ENCODE assay signal across 8 cellular contexts in genomic region chr7:2451171-2452073, GRCh38. TPM values are rescaled to one million over a fixed set of nuclear protein-coding genes. Genes with fewer than 3 reads are reported as not detected.
A peak's percentile ranks its signal among the peaks of the same experiment; 100 is the strongest.
DNase-seq lines count a peak whose midpoint lies in the region; ATAC-seq and TF ChIP-seq lines count a peak whose summit lies in the region.

No MANE protein-coding gene starts in this region.

- H3K4me3 ChIP-seq in KMS-11 (IDR thresholded peaks at IDR 0.05; ENCODE audit: insufficient read depth, low read depth, low read length) (no peak overlapping the region), osteoblast (ENCODE audit: insufficient read depth, low read length) (peak overlapping the region; percentile 69), suprapubic skin (peak overlapping the region; percentile 37)

- peak; percentile 99 for TF ChIP-seq CTCF in Calu3 (IDR thresholded peaks at IDR 0.05; ENCODE audit: unreplicated experiment)
- peak; percentile 85 for TF ChIP-seq CTCF in KMS-11 (conservative IDR thresholded peaks at IDR 0.05; ENCODE audit: low read depth, low read length)
- peak; percentile 73 for TF ChIP-seq CTCF in osteoblast (IDR thresholded peaks at IDR 0.05; ENCODE audit: extremely low read depth, low read depth, low read length)
- TF ChIP-seq CTCF in suprapubic skin (IDR thresholded peaks at IDR 0.05), result peak; percentile 77 to 90

- TF ChIP-seq POLR2A in suprapubic skin (IDR thresholded peaks at IDR 0.05), result no peak

- no peaks in the 10 kb centered on the region for H3K79me2 ChIP-seq in KMS-11 (ENCODE audit: insufficient read depth, low read depth)
- H3K79me2 ChIP-seq in osteoblast (ENCODE audit: insufficient read depth, low read length), result no peaks in the 10 kb centered on the region

- peak overlapping the region; percentile 79 for H3K4me2 ChIP-seq in KMS-11
- peak overlapping the region; percentile 93 for H3K4me2 ChIP-seq in osteoblast (ENCODE audit: insufficient read depth, low read length)

- no TSS peak for BruUV-seq in Calu3 (replicated peaks; lab: Mats Ljungman, UMichigan)

- H2AFZ ChIP-seq in KMS-11 (ENCODE audit: low read depth), result peak overlapping the region; percentile 89
- peak overlapping the region; percentile 94 for H2AFZ ChIP-seq in osteoblast (ENCODE audit: low read length)

- H3K4me3 Mint-ChIP-seq in Calu3 (ENCODE audit: low read depth, unreplicated experiment), result peak overlapping the region; percentile 50

- peak; percentile 99 for DNase-seq in Calu3
- peak; percentile 86 for DNase-seq in SK-MEL-5 (ENCODE audit: low read depth, low spot score)
- DNase-seq in activated naive CD4-positive, alpha-beta T cell treated with Interleukin-2 at 50 U/mL for 16 hours, result peak; percentile 83
- peak; percentile 88 for DNase-seq in germinal center (ENCODE audit: low spot score)
- peak; percentile 99 for DNase-seq in osteoblast (ENCODE audit: insufficient read length, low spot score, missing footprints)
- peak; percentile 87 to 92 for DNase-seq in suprapubic skin (ENCODE audit: low spot score in 2 of 2)

- H3K4me1 Mint-ChIP-seq in Calu3 (ENCODE audit: low read depth, unreplicated experiment), result peaks cover 13% of the 10 kb centered on the region

- no peaks in the 10 kb centered on the region for H4K20me1 ChIP-seq in KMS-11 (ENCODE audit: insufficient read depth)
- no peaks in the 10 kb centered on the region for H4K20me1 ChIP-seq in osteoblast (ENCODE audit: insufficient read depth, low read length)

- peaks cover 22% of the 10 kb centered on the region for H3K36me3 Mint-ChIP-seq in Calu3 (ENCODE audit: insufficient read depth, unreplicated experiment)

- in situ Hi-C loops in SK-MEL-5 (cut with HindIII; ENCODE audit: low pct_unique_long_range_greater_than_20kb, low sequenced_read_pairs), result no loop called here

- 0 out of 2 replicates have a peak overlapping the region, but pooled peaks have one; percentile 5 for H3K27ac ChIP-seq in KMS-11
- peak overlapping the region; percentile 33 for H3K27ac ChIP-seq in osteoblast (ENCODE audit: low read depth, low read length)
- H3K27ac ChIP-seq in suprapubic skin, result no peak overlapping the region

- no peaks in the 10 kb centered on the region; the same call in 1 of the 2 replicates for H3K27me3 ChIP-seq in KMS-11 (ENCODE audit: insufficient read depth, low read depth)
- H3K27me3 ChIP-seq in osteoblast (ENCODE audit: insufficient read depth, low read length), result peaks cover 4% of the 10 kb centered on the region
- H3K27me3 ChIP-seq in suprapubic skin, result no peaks in the 10 kb centered on the region

- H3K27ac Mint-ChIP-seq in Calu3 (ENCODE audit: unreplicated experiment), result peak overlapping the region; percentile 53

- WGBS in suprapubic skin, result 20% methylated on average over 4 of the region's 34 CpGs

- peaks cover 3% of the 10 kb centered on the region for H3K9me3 Mint-ChIP-seq in Calu3 (ENCODE audit: low read depth, unreplicated experiment)

- H3K9ac ChIP-seq in KMS-11, result peak overlapping the region; percentile 45

- H3K4me1 ChIP-seq in KMS-11 (ENCODE audit: low read depth, poor library complexity, severe bottlenecking), result peaks cover 30% of the 10 kb centered on the region
- peaks cover 7% of the 10 kb centered on the region for H3K4me1 ChIP-seq in osteoblast (ENCODE audit: insufficient read depth, low read length)
- H3K4me1 ChIP-seq in suprapubic skin, result peaks cover 20% of the 10 kb centered on the region

- H3K27me3 Mint-ChIP-seq in Calu3 (ENCODE audit: unreplicated experiment), result no peaks in the 10 kb centered on the region

- CTCF ChIA-PET in Calu3 (lab: Charles Lee), result interaction anchor here (0.6 to 3.2 kb wide), 22 partner anchors 8 to 260 kb away, joined by 3 to 69 read pairs (median 4); partner anchors contain the start of gene TTYH3

- intact Hi-C loops in Calu3 (cut with micrococcal nuclease; ENCODE audit: unreplicated experiment), result loop anchor here (1.0 to 2.0 kb wide), 2 partner anchors 18 to 229 kb away; no protein-coding TSS in a partner anchor

- H3K36me3 ChIP-seq in KMS-11 (ENCODE audit: insufficient read depth) (no peaks in the 10 kb centered on the region), osteoblast (ENCODE audit: insufficient read depth, low read length) (no peaks in the 10 kb centered on the region), suprapubic skin (peaks cover 4% of the 10 kb centered on the region)

- ATAC-seq in GM21423 (IDR thresholded peaks at IDR 0.05; ENCODE audit: unreplicated experiment), result peak; percentile 83

- H3K9me3 ChIP-seq in osteoblast (ENCODE audit: low read depth, low read length), result no peaks in the 10 kb centered on the region
- no peaks in the 10 kb centered on the region for H3K9me3 ChIP-seq in suprapubic skin

- no peak for TF ChIP-seq EP300 in suprapubic skin (IDR thresholded peaks at IDR 0.05)

RNA-seq across cellular contexts. Expression of gene GRIFIN, which starts 24.8 kb away (rescaled TPM):
- total RNA-seq in Calu3 (2022) (not detected in 2 replicates), osteoblast (not detected in 2 replicates), suprapubic skin (not detected)
- not detected in 2 replicates for total RNA-seq in SK-MEL-5 (2014; rRNA removed; shearing (Covaris generic))
- not detected in 2 replicates for polyA plus RNA-seq in SK-MEL-5 (2015; cell fraction: cytosol; rRNA removed)
- not detected in 2 replicates for polyA plus RNA-seq in SK-MEL-5 (2015; cell fraction: nucleus; rRNA removed)

RNA-seq across cellular contexts. Expression of gene CHST12, which starts 48.0 kb away (rescaled TPM):
- total RNA-seq in Calu3 (2022) (19.9 and 21.2 TPM in 2 replicates), osteoblast (3.8 and 4.0 TPM in 2 replicates), suprapubic skin (10 to 100 TPM in 3 of 4 donors, 1 to 10 TPM in 1; 9.9 to 55.8 (median 24.5) TPM)
- 9.3 and 11.4 TPM in 2 replicates for total RNA-seq in SK-MEL-5 (2014; rRNA removed; shearing (Covaris generic))
- 42.5 and 59.6 TPM in 2 replicates for polyA plus RNA-seq in SK-MEL-5 (2015; cell fraction: cytosol; rRNA removed)
- polyA plus RNA-seq in SK-MEL-5 (2015; cell fraction: nucleus; rRNA removed), result 18.5 and 20.1 TPM in 2 replicates
